In genomic region chr4:154551872-154552686, GRCh38 we compare ENCODE assay signal across 8 cellular contexts. TPM values are rescaled to one million over a fixed set of nuclear protein-coding genes. Genes with fewer than 3 reads are reported as not detected.
DNase-seq lines count a peak whose midpoint lies in the region; ATAC-seq and TF ChIP-seq lines count a peak whose summit lies in the region.

No MANE protein-coding gene starts in this region.

- CTCF ChIA-PET in AG04449 (lab: Yijun Ruan, JAX) = interaction anchor here (0.6 to 6.6 kb wide), 23 partner anchors 7 to 823 kb away, joined by 3 to 128 read pairs (median 4); partner anchors contain the start of genes FGB, FGG and RBM46
- CTCF ChIA-PET in mammary epithelial cell (lab: Charles Lee; ENCODE audit: low non-redundant PET) = interaction anchor here (1.0 kb wide), 2 partner anchors 67 to 85 kb away, joined by 3 read pairs; no protein-coding TSS in a partner anchor

- H3K27ac ChIP-seq in WERI-Rb-1 (no peak overlapping the region), mammary epithelial cell (ENCODE audit: insufficient read depth, low read depth, low read length) (no peak overlapping the region)

- no TSS peak for BruUV-seq in mammary epithelial cell (replicated peaks; lab: Mats Ljungman, UMichigan)

- TF ChIP-seq CTCF in AG04449 (IDR thresholded peaks at IDR 0.05; ENCODE audit: insufficient read depth, low read length, missing control alignments) (peak; percentile 60), WERI-Rb-1 (IDR thresholded peaks at IDR 0.05; ENCODE audit: low read depth, low read length) (peak; percentile 78), mammary epithelial cell (conservative IDR thresholded peaks at IDR 0.05 in 1 of 2, IDR thresholded peaks at IDR 0.05 in 1 of 2; ENCODE audit: extremely low read depth in 1 of 2, insufficient read depth in 1 of 2, low read depth in 1 of 2, low read length in 2 of 2) (peak; percentile 83 to 86), kidney epithelial cell (IDR thresholded peaks at IDR 0.05; ENCODE audit: insufficient read depth, low read length, poor library complexity, severe bottlenecking) (peak; percentile 88)

- H3K9me3 ChIP-seq in WERI-Rb-1 (ENCODE audit: severe bottlenecking) (no peaks in the 10 kb centered on the region), mammary epithelial cell (replicated peaks; ENCODE audit: insufficient read depth, low read length) (no peaks in the 10 kb centered on the region)

- H4K20me1 ChIP-seq in mammary epithelial cell (ENCODE audit: insufficient read depth, low read length) = no peaks in the 10 kb centered on the region

- DNase-seq in AG04449 (ENCODE audit: low read depth, low spot score) = peak; percentile 55
- DNase-seq in NCI-H2107 treated with DMSO at 0.1 percent for 48 hours (lab: John Stamatoyannopoulos, UW; ENCODE audit: unreplicated experiment) = peak; percentile 24
- peak; percentile 73 for DNase-seq in WERI-Rb-1
- peak; percentile 61 for DNase-seq in mammary epithelial cell
- DNase-seq in kidney epithelial cell (ENCODE audit: low read depth) = peak; percentile 35
- peak; percentile 71 to 75 for DNase-seq in stimulated activated CD4-positive, alpha-beta T cell treated with anti-CD3 and anti-CD28 coated beads, Interleukin-2, amount 100 ng/mL, for 24 hours

- H3K36me3 ChIP-seq in WERI-Rb-1 (peaks cover 8% of the 10 kb centered on the region), mammary epithelial cell (ENCODE audit: insufficient read depth, low read length) (peaks cover under 1% of the 10 kb centered on the region), kidney epithelial cell (ENCODE audit: control insufficient read depth, insufficient read depth, low read length) (no peaks in the 10 kb centered on the region)

- 31% methylated on average over 6 of the region's 6 CpGs for WGBS in mammary epithelial cell (ENCODE audit: low coverage, missing lambda C conversion rate)

- no peak overlapping the region for H3K4me3 ChIP-seq in AG04449 (ENCODE audit: low read depth, low read length)
- no peak overlapping the region for H3K4me3 ChIP-seq in WERI-Rb-1 (ENCODE audit: low read depth, low read length)
- no peak overlapping the region for H3K4me3 ChIP-seq in mammary epithelial cell (replicated peaks in 1 of 3; ENCODE audit: insufficient read depth in 1 of 3, low read depth in 2 of 3, low read length in 3 of 3)
- no peak overlapping the region for H3K4me3 ChIP-seq in kidney epithelial cell (ENCODE audit: low read depth, low read length)

- no peak overlapping the region for H3K9ac ChIP-seq in mammary epithelial cell (ENCODE audit: insufficient read depth, low read length)

- dilution Hi-C loops in mammary epithelial cell (cut with HindIII; ENCODE audit: low sequenced_read_pairs) = loop anchor here (5.0 kb wide), 1 partner anchor 60 kb away; the partner anchor contains the start of gene FGG

- in situ Hi-C loops in mammary epithelial cell (cut with MboI; ENCODE audit: low sequenced_read_pairs in 2 of 2) = loop anchor here in 1 of 2 donors (5.0 kb wide), 1 partner anchor 65 kb away; no protein-coding TSS in a partner anchor

- H3K4me1 ChIP-seq in mammary epithelial cell (ENCODE audit: insufficient read depth, low read length) = peaks cover 17% of the 10 kb centered on the region

- H3K27me3 ChIP-seq in WERI-Rb-1 (ENCODE audit: insufficient read depth, low read depth, severe bottlenecking) (no peaks in the 10 kb centered on the region), mammary epithelial cell (ENCODE audit: insufficient read depth, low read length) (no peaks in the 10 kb centered on the region), kidney epithelial cell (ENCODE audit: control insufficient read depth, insufficient read depth, low read length) (no peaks in the 10 kb centered on the region)

- POLR2A ChIA-PET in AG04449 (lab: Yijun Ruan, JAX) = interaction anchor here (0.6 kb wide), 1 partner anchor 1402 kb away, joined by 3 read pairs; the partner anchor contains the start of gene CTSO

- peak; percentile 45 for ATAC-seq in GM18517 (IDR thresholded peaks at IDR 0.05; ENCODE audit: unreplicated experiment)
- ATAC-seq in HG03045 (IDR thresholded peaks at IDR 0.05; ENCODE audit: unreplicated experiment) = peak; percentile 50

- peaks cover 30% of the 10 kb centered on the region for H3K79me2 ChIP-seq in mammary epithelial cell (ENCODE audit: insufficient read depth, low read length)

- no peak overlapping the region for H3K4me2 ChIP-seq in mammary epithelial cell (ENCODE audit: insufficient read depth, low read depth, low read length)

- H2AFZ ChIP-seq in mammary epithelial cell (ENCODE audit: low read depth, low read length) = no peak overlapping the region

- intact Hi-C loops in mammary epithelial cell (cut with micrococcal nuclease) = loop anchor here (1.0 to 10.0 kb wide), 5 partner anchors 66 to 1233 kb away; no protein-coding TSS in a partner anchor

RNA-seq across cellular contexts. Expression of gene PLRG1, which starts 1.9 kb away (rescaled TPM):
- total RNA-seq in mammary epithelial cell (100 to 1,000 TPM; 112 to 124 TPM), kidney epithelial cell (75.5 and 83.4 TPM in 2 replicates)
- 94.5 TPM for polyA plus RNA-seq in mammary epithelial cell
- 93.4 TPM for polyA minus RNA-seq in mammary epithelial cell

RNA-seq across cellular contexts. Expression of gene FGB, which starts 10.7 kb away (rescaled TPM):
- total RNA-seq in mammary epithelial cell (not detected), kidney epithelial cell (1.5 and 3.7 TPM in 2 replicates)
- not detected for polyA plus RNA-seq in mammary epithelial cell
- not detected for polyA minus RNA-seq in mammary epithelial cell

RNA-seq across cellular contexts. Expression of gene FGA, which starts 38.5 kb away (rescaled TPM):
- not detected for total RNA-seq in mammary epithelial cell
- not detected for polyA plus RNA-seq in mammary epithelial cell
- polyA minus RNA-seq in mammary epithelial cell = not detected
- total RNA-seq in kidney epithelial cell = not detected in 2 replicates
